Comparison of ENCODE assay signal across 20 cellular contexts in the genomic region with DNA sequence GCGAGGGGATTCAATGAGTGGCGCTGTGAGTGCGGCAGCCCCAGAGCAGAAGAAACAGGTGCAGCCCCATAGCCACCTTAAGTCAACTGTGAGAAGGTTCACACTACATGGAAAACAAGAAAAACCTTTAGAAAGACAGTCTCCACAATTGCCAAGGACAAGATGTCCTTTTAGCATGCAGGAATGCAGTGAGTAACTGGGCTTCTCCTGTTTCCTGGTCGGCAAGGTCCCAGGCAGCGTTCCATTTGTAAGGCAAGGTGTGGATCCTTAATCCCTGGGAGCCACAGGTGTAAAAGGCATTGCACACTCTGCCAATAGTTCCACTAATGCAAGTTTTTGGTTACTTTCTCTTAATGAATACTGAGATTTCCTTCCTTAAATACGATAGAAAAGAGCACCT.
DNase-seq lines count a peak whose midpoint lies in the region; ATAC-seq and TF ChIP-seq lines count a peak whose summit lies in the region.
"Had no signal": no experiment of that assay in that cellular context is flagged by ENCODE, and none has a peak within 500 bp of the region (broad histone marks: within the 10 kb centered on the region; RNA-seq: fewer than 3 reads in every experiment).

No MANE protein-coding gene starts in this region.

- dilution Hi-C loops in mammary epithelial cell (cut with HindIII; ENCODE audit: low sequenced_read_pairs): loop anchor here (5.0 kb wide), 1 partner anchor 82 kb away; no protein-coding TSS in a partner anchor

- no peak for TF ChIP-seq CTCF in MCF 10A (IDR thresholded peaks at IDR 0.05; ENCODE audit: unreplicated experiment)
- TF ChIP-seq CTCF in mammary epithelial cell (conservative IDR thresholded peaks at IDR 0.05 in 1 of 2, IDR thresholded peaks at IDR 0.05 in 1 of 2; ENCODE audit: extremely low read depth in 1 of 2, insufficient read depth in 1 of 2, low read depth in 1 of 2, low read length in 2 of 2): no peak
- no peak for TF ChIP-seq CTCF in lower leg skin (IDR thresholded peaks at IDR 0.05)

- no peaks in the 10 kb centered on the region for H3K27me3 Mint-ChIP-seq in MCF 10A (ENCODE audit: insufficient read depth, unreplicated experiment)

- ATAC-seq in GM21526 (IDR thresholded peaks at IDR 0.05; ENCODE audit: low FRiP score, unreplicated experiment) (no peak), HG03520 (IDR thresholded peaks at IDR 0.05; ENCODE audit: unreplicated experiment) (no peak)

- no TSS peak for BruUV-seq in MCF 10A (replicated peaks; lab: Mats Ljungman, UMichigan)
- BruUV-seq in mammary epithelial cell (replicated peaks; lab: Mats Ljungman, UMichigan): no TSS peak

- 60% methylated on average over 6 of the region's 6 CpGs for WGBS in mammary epithelial cell (ENCODE audit: low coverage, missing lambda C conversion rate)
- WGBS in esophagus, 2 donors: 53 to 66% methylated on average over 6 of the region's 6 CpGs
- 56 to 57% methylated on average over 6 of the region's 6 CpGs for WGBS in lower leg skin, 2 donors

- H3K27ac ChIP-seq in mammary epithelial cell (ENCODE audit: insufficient read depth, low read depth, low read length): no peak overlapping the region
- peak overlapping the region; percentile 58 for H3K27ac ChIP-seq in esophagus (ENCODE audit: low read depth in 2 of 2, low read length in 1 of 2)
- H3K27ac ChIP-seq: BLaER1, Peyer's patch had no signal

- H3K27me3 ChIP-seq in mammary epithelial cell (ENCODE audit: insufficient read depth, low read length): no peaks in the 10 kb centered on the region
- H3K27me3 ChIP-seq in esophagus (ENCODE audit: control insufficient read depth in 1 of 2, insufficient read depth in 2 of 2, low read length in 2 of 2): no peaks in the 10 kb centered on the region
- H3K27me3 ChIP-seq: Peyer's patch had no signal

- peak; percentile 20 for DNase-seq in MCF 10A (ENCODE audit: unreplicated experiment)
- DNase-seq in mammary epithelial cell: no peak
- DNase-seq in lower leg skin (ENCODE audit: low spot score in 2 of 2): peak; percentile 31 to 68
- DNase-seq in GF-D8 (lab: John Stamatoyannopoulos, UW): no peak
- no peak for DNase-seq in GM03348 (ENCODE audit: low spot score)
- DNase-seq: 8988T; CD8-positive, alpha-beta memory T cell; DMS79 treated with DMSO at 0.1 percent for 48 hours; MM.1S; NCI-H1092 treated with DMSO at 0.1 percent for 48 hours; NCI-H1694 treated with DMSO at 0.1 percent for 48 hours; NCI-H226; NCI-H524 treated with DMSO at 0.1 percent for 48 hours; Peyer's patch; SIG-M5 had no signal

- H3K36me3 ChIP-seq in mammary epithelial cell (ENCODE audit: insufficient read depth, low read length) (no peaks in the 10 kb centered on the region), esophagus (ENCODE audit: control insufficient read depth in 2 of 2, insufficient read depth in 2 of 2, low read length in 1 of 2) (no peaks in the 10 kb centered on the region)
- H3K36me3 ChIP-seq: BLaER1, HAP-1, Peyer's patch had no signal

- H3K27ac Mint-ChIP-seq in MCF 10A (ENCODE audit: low read depth, unreplicated experiment): peak overlapping the region; percentile 59
- H3K27ac Mint-ChIP-seq: CD8-positive, alpha-beta memory T cell had no signal

- no peak overlapping the region for H3K9ac ChIP-seq in mammary epithelial cell (ENCODE audit: insufficient read depth, low read length)
- H3K9ac ChIP-seq: BLaER1 had no signal

- TF ChIP-seq POLR2A in lower leg skin (IDR thresholded peaks at IDR 0.05): no peak

- no peak overlapping the region for H2AFZ ChIP-seq in mammary epithelial cell (ENCODE audit: low read depth, low read length)

- no peak overlapping the region for H3K4me3 ChIP-seq in mammary epithelial cell (replicated peaks in 1 of 3; ENCODE audit: insufficient read depth in 1 of 3, low read depth in 2 of 3, low read length in 3 of 3)
- no peak overlapping the region for H3K4me3 ChIP-seq in esophagus (ENCODE audit: low read depth in 1 of 2, low read length in 2 of 2)
- H3K4me3 ChIP-seq in lower leg skin (ENCODE audit: low read depth, poor library complexity, severe bottlenecking): no peak overlapping the region
- H3K4me3 ChIP-seq: BLaER1, HAP-1, Peyer's patch had no signal

- no peaks in the 10 kb centered on the region for H3K36me3 Mint-ChIP-seq in MCF 10A (ENCODE audit: insufficient read depth, unreplicated experiment)
- H3K36me3 Mint-ChIP-seq: CD8-positive, alpha-beta memory T cell had no signal

- H3K4me1 Mint-ChIP-seq in MCF 10A (ENCODE audit: insufficient read depth, unreplicated experiment): peaks cover 22% of the 10 kb centered on the region

- H4K20me1 ChIP-seq in mammary epithelial cell (ENCODE audit: insufficient read depth, low read length): no peaks in the 10 kb centered on the region
- H4K20me1 ChIP-seq: BLaER1 had no signal

- POLR2A ChIA-PET in MCF 10A (lab: Yijun Ruan, JAX): interaction anchor here (0.8 to 1.6 kb wide), 3 partner anchors 11 to 404 kb away, joined by 3 to 4 read pairs (median 3); no protein-coding TSS in a partner anchor

- intact Hi-C loops in MCF 10A (cut with micrococcal nuclease): no loop called here
- intact Hi-C loops in mammary epithelial cell (cut with micrococcal nuclease): no loop called here
- intact Hi-C loops in lower leg skin (cut with DNase I; ENCODE audit: low total_unique reads): no loop called here

- no peak overlapping the region for H3K4me3 Mint-ChIP-seq in MCF 10A (ENCODE audit: unreplicated experiment)
- H3K4me3 Mint-ChIP-seq: CD8-positive, alpha-beta memory T cell had no signal

- no peaks in the 10 kb centered on the region for H3K9me3 Mint-ChIP-seq in MCF 10A (ENCODE audit: unreplicated experiment)
- H3K9me3 Mint-ChIP-seq: CD8-positive, alpha-beta memory T cell had no signal

- CTCF ChIA-PET in MCF 10A (lab: Yijun Ruan, JAX): interaction anchor here (1.1 kb wide), 1 partner anchor 59 kb away, joined by 3 read pairs; no protein-coding TSS in a partner anchor
- CTCF ChIA-PET in mammary epithelial cell (lab: Charles Lee; ENCODE audit: low non-redundant PET): no interaction called here

- in situ Hi-C loops in mammary epithelial cell (cut with MboI; ENCODE audit: low sequenced_read_pairs in 2 of 2): no loop called here

- H3K9me3 ChIP-seq in mammary epithelial cell (replicated peaks; ENCODE audit: insufficient read depth, low read length): peaks cover 33% of the 10 kb centered on the region
- peaks cover 0 to under 1% of the 10 kb centered on the region in 2 donors for H3K9me3 ChIP-seq in esophagus (ENCODE audit: control insufficient read depth in 2 of 2, insufficient read depth in 1 of 2, low read depth in 1 of 2, low read length in 1 of 2)
- H3K9me3 ChIP-seq: BLaER1, HAP-1, Peyer's patch had no signal

- no peak overlapping the region for H3K4me2 ChIP-seq in mammary epithelial cell (ENCODE audit: insufficient read depth, low read depth, low read length)
- H3K4me2 ChIP-seq: BLaER1 had no signal

- H3K79me2 ChIP-seq in mammary epithelial cell (ENCODE audit: insufficient read depth, low read length): no peaks in the 10 kb centered on the region

- H3K4me1 ChIP-seq in mammary epithelial cell (ENCODE audit: insufficient read depth, low read length): no peaks in the 10 kb centered on the region
- H3K4me1 ChIP-seq in esophagus (ENCODE audit: control insufficient read depth in 2 of 2, insufficient read depth in 2 of 2, low read length in 1 of 2): peaks cover 0 to 16% of the 10 kb centered on the region in 2 donors
- H3K4me1 ChIP-seq: Peyer's patch had no signal

Comparison
In these comparisons a context has a peak if more than half of its experiments do, and no peak if none do; other contexts are left out.
1. DNase-seq: peak in MCF 10A (single experiment) and lower leg skin (2 of 2); none in mammary epithelial cell (single experiment), GF-D8 (single experiment) and GM03348 (single experiment).